29 cellular contexts compared by ENCODE assay signal in the genomic region with DNA sequence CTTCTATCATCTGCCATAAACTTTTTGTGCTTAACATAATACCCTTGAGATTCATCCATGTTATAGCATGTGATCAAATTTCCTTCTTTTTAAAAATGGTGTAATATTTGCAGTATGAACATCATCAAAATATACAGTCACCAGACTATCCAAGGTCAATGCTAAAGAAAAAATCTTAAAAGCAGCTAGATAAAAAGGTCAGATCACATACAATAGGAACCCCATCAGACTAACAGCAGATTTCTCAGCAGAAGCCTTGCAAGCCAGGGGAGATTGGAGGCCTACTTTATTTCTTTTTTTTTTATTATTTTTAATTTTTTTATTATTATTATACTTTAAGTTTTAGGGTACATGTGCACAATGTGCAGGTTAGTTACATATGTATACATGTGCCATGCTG.
"Had no signal": no experiment of that assay in that cellular context is flagged by ENCODE, and none has a peak within 500 bp of the region (broad histone marks: within the 10 kb centered on the region; RNA-seq: fewer than 3 reads in every experiment).

No MANE protein-coding gene starts in this region.

- H3K27ac ChIP-seq: adrenal gland, ascending aorta, body of pancreas, brain microvascular endothelial cell, breast epithelium, cardiac muscle cell had no signal

- H3K4me3 ChIP-seq: adrenal gland, ascending aorta, body of pancreas, breast epithelium, cardiac muscle cell had no signal

- H3K9me3 ChIP-seq: adrenal gland had no signal

- H3K4me1 ChIP-seq: adrenal gland, ascending aorta, body of pancreas, breast epithelium had no signal

- H3K36me3 ChIP-seq: adrenal gland, ascending aorta, brain microvascular endothelial cell, breast epithelium, cardiac muscle cell had no signal

- DNase-seq: activated effector memory CD4-positive, alpha-beta T cell treated with anti-CD3 and anti-CD28 coated beads, Interleukin-2, amount 50 U/mL, for 16 hours; activated effector memory CD4-positive, alpha-beta T cell treated with Interleukin-2 at 50 U/mL for 16 hours; activated gamma-delta T cell; activated gamma-delta T cell treated with Interleukin-2 at 50 U/mL for 16 hours; activated naive CD4-positive, alpha-beta T cell; activated naive CD4-positive, alpha-beta T cell treated with anti-CD3 and anti-CD28 coated beads for 36 hours; activated naive CD4-positive, alpha-beta T cell treated with anti-CD3 and anti-CD28 coated beads, Interleukin-2, amount 10 ng/mL, durations not matched to agents 7 days and 5 days; activated naive CD4-positive, alpha-beta T cell treated with anti-CD3 and anti-CD28 coated beads, Interleukin-2, amount 50 U/mL, for 16 hours; activated naive CD4-positive, alpha-beta T cell treated with Interleukin-2 at 50 U/mL for 16 hours; activated naive CD8-positive, alpha-beta T cell treated with anti-CD3 and anti-CD28 coated beads for 36 hours; activated naive CD8-positive, alpha-beta T cell treated with anti-CD3 and anti-CD28 coated beads, Interleukin-2, amount 10 ng/mL, durations not matched to agents 7 days and 5 days; activated naive CD8-positive, alpha-beta T cell treated with anti-CD3 and anti-CD28 coated beads, Interleukin-2, amount 50 U/mL, for 24 hours; activated T-cell treated with anti-CD3 and anti-CD28 coated beads, Interleukin-2, amount 50 U/mL, for 24 hours; activated T-cell treated with anti-CD3 and anti-CD28 coated beads, Interleukin-2, amount 50 U/mL, for 4 hours; activated T-cell treated with anti-CD3 and anti-CD28 coated beads, Interleukin-2, amount 50 U/mL, for 48 hours; activated T-cell treated with anti-CD3 and anti-CD28 coated beads, Interleukin-2, amount 50 U/mL, for 72 hours; adrenal gland; amniotic stem cell; amygdala; anterior cingulate cortex; aorta; body of pancreas; brain microvascular endothelial cell; caudate nucleus; central memory CD4-positive, alpha-beta T cell; cerebellar nuclear complex had no signal
